In genomic region chr9:117995-118467, GRCh38 we compare ENCODE assay signal across 8 cellular contexts. TPM values are rescaled to one million over a fixed set of nuclear protein-coding genes. Genes with fewer than 3 reads are reported as not detected.
DNase-seq lines count a peak whose midpoint lies in the region; ATAC-seq and TF ChIP-seq lines count a peak whose summit lies in the region.
"Not testable (repeated sequence)": the region's sequence is repeated elsewhere in the genome, so short reads cannot be mapped to it uniquely, and the experiment has no call there.
"Had no signal": no experiment of that assay in that cellular context is flagged by ENCODE, and none has a peak within 500 bp of the region (broad histone marks: within the 10 kb centered on the region; RNA-seq: fewer than 3 reads in every experiment).

TSS of gene FOXD4 (minus strand) at chr9:118417. CDS start at chr9:118119, 298 bp downstream.

- H3K36me3 ChIP-seq in iPS DF 6.9 (ENCODE audit: control insufficient read depth, insufficient read depth, low read length), result not testable (repeated sequence)

- DNase-seq in GM20000 (ENCODE audit: low spot score), result peak; percentile 1
- not testable (repeated sequence) for DNase-seq in T-helper 2 cell treated with Interferon-gamma antibody and Interleukin-4, amounts not matched to agents 5 μg/mL and 100 μg/mL, for 36 hours (ENCODE audit: low spot score); activated T-cell treated with anti-CD3 and anti-CD28 coated beads, Interleukin-2, amount 50 U/mL, for 72 hours; central memory CD8-positive, alpha-beta T cell (ENCODE audit: low spot score in 2 of 2); iPS DF 6.9 (ENCODE audit: low read depth, low spot score); naive thymus-derived CD8-positive, alpha-beta T cell; progenitor cell of endocrine pancreas (ENCODE audit: low spot score, unreplicated experiment)

- peak within 1 kb of the TSS; percentile 45 for H3K4me3 Mint-ChIP-seq in T-helper 2 cell treated with Interferon-gamma antibody and Interleukin-4, amounts not matched to agents 5 μg/mL and 100 μg/mL, for 36 hours
- H3K4me3 Mint-ChIP-seq in activated T-cell treated with anti-CD3 and anti-CD28 coated beads, Interleukin-2, amount 50 U/mL, for 72 hours, result peak within 1 kb of the TSS; percentile 63 to 82
- peak within 1 kb of the TSS; percentile 54 for H3K4me3 Mint-ChIP-seq in central memory CD8-positive, alpha-beta T cell
- peak within 1 kb of the TSS; percentile 39 to 86 (median 72) for H3K4me3 Mint-ChIP-seq in naive thymus-derived CD8-positive, alpha-beta T cell
- peak within 1 kb of the TSS; percentile 57 for H3K4me3 Mint-ChIP-seq in progenitor cell of endocrine pancreas (ENCODE audit: low read depth)

- peaks cover 38% of the 10 kb centered on the region for H3K27me3 Mint-ChIP-seq in T-helper 2 cell treated with Interferon-gamma antibody and Interleukin-4, amounts not matched to agents 5 μg/mL and 100 μg/mL, for 36 hours (ENCODE audit: low read depth)
- H3K27me3 Mint-ChIP-seq in activated T-cell treated with anti-CD3 and anti-CD28 coated beads, Interleukin-2, amount 50 U/mL, for 72 hours (ENCODE audit: low read depth), result peaks cover 31% of the 10 kb centered on the region
- peaks cover 23% of the 10 kb centered on the region for H3K27me3 Mint-ChIP-seq in central memory CD8-positive, alpha-beta T cell
- H3K27me3 Mint-ChIP-seq in naive thymus-derived CD8-positive, alpha-beta T cell, result peaks cover 18 to 44% (median 23%) of the 10 kb centered on the region in 5 donors
- H3K27me3 Mint-ChIP-seq in progenitor cell of endocrine pancreas, result peaks cover 49% of the 10 kb centered on the region

- H3K36me3 Mint-ChIP-seq in T-helper 2 cell treated with Interferon-gamma antibody and Interleukin-4, amounts not matched to agents 5 μg/mL and 100 μg/mL, for 36 hours (ENCODE audit: low read depth); activated T-cell treated with anti-CD3 and anti-CD28 coated beads, Interleukin-2, amount 50 U/mL, for 72 hours (ENCODE audit: insufficient read depth in 2 of 2); naive thymus-derived CD8-positive, alpha-beta T cell; progenitor cell of endocrine pancreas (ENCODE audit: insufficient read depth): not testable (repeated sequence)
- H3K36me3 Mint-ChIP-seq in central memory CD8-positive, alpha-beta T cell (ENCODE audit: insufficient read depth), result peaks cover 15% of the 10 kb centered on the region

- not testable (repeated sequence) for H3K9me3 ChIP-seq in iPS DF 6.9 (ENCODE audit: control insufficient read depth, insufficient read depth, low read length)

- not testable (repeated sequence) for H3K27ac Mint-ChIP-seq in T-helper 2 cell treated with Interferon-gamma antibody and Interleukin-4, amounts not matched to agents 5 μg/mL and 100 μg/mL, for 36 hours; activated T-cell treated with anti-CD3 and anti-CD28 coated beads, Interleukin-2, amount 50 U/mL, for 72 hours; central memory CD8-positive, alpha-beta T cell (ENCODE audit: low read depth); progenitor cell of endocrine pancreas
- H3K27ac Mint-ChIP-seq in naive thymus-derived CD8-positive, alpha-beta T cell, result peak within 1 kb of the TSS in 3 of 10 donors; percentile 14 to 24 (median 19)

- H3K4me1 Mint-ChIP-seq in T-helper 2 cell treated with Interferon-gamma antibody and Interleukin-4, amounts not matched to agents 5 μg/mL and 100 μg/mL, for 36 hours (ENCODE audit: low read depth), result peaks cover 13% of the 10 kb centered on the region
- peaks cover 20% of the 10 kb centered on the region for H3K4me1 Mint-ChIP-seq in activated T-cell treated with anti-CD3 and anti-CD28 coated beads, Interleukin-2, amount 50 U/mL, for 72 hours (ENCODE audit: low read depth)
- not testable (repeated sequence) for H3K4me1 Mint-ChIP-seq in central memory CD8-positive, alpha-beta T cell; progenitor cell of endocrine pancreas (ENCODE audit: low read depth)
- peaks cover 9 to 38% (median 25%) of the 10 kb centered on the region in 4 donors for H3K4me1 Mint-ChIP-seq in naive thymus-derived CD8-positive, alpha-beta T cell

- ATAC-seq in activated T-cell treated with anti-CD3 and anti-CD28 coated beads, Interleukin-2, amount 50 U/mL, for 72 hours (replicated peaks in 1 of 2); central memory CD8-positive, alpha-beta T cell (replicated peaks; ENCODE audit: extremely low read depth, poor library complexity, severe bottlenecking); naive thymus-derived CD8-positive, alpha-beta T cell: not testable (repeated sequence)

- WGBS in iPS DF 6.9 (ENCODE audit: insufficient coverage, insufficient read length), result no CpG with 5 or more reads among the region's 30 CpGs

- not testable (repeated sequence) for H3K4me1 ChIP-seq in iPS DF 6.9 (ENCODE audit: control insufficient read depth, insufficient read depth, low read length)

- H3K9me3 Mint-ChIP-seq in T-helper 2 cell treated with Interferon-gamma antibody and Interleukin-4, amounts not matched to agents 5 μg/mL and 100 μg/mL, for 36 hours; activated T-cell treated with anti-CD3 and anti-CD28 coated beads, Interleukin-2, amount 50 U/mL, for 72 hours; central memory CD8-positive, alpha-beta T cell; naive thymus-derived CD8-positive, alpha-beta T cell; progenitor cell of endocrine pancreas (ENCODE audit: low read depth): not testable (repeated sequence)

- H3K4me3 ChIP-seq in iPS DF 6.9 (ENCODE audit: low read length), result peak within 1 kb of the TSS; percentile 25; the same call in 1 of the 2 replicates

- not testable (repeated sequence) for H3K27ac ChIP-seq in iPS DF 6.9 (ENCODE audit: low read length)

- TF ChIP-seq CTCF in GM20000 (IDR thresholded peaks at IDR 0.05; ENCODE audit: extremely low read depth, missing control alignments); progenitor cell of endocrine pancreas (IDR thresholded peaks at IDR 0.05; ENCODE audit: unreplicated experiment): not testable (repeated sequence)

- POLR2A ChIA-PET in naive thymus-derived CD8-positive, alpha-beta T cell (lab: Charles Lee), result not testable (repeated sequence)

- H3K27me3 ChIP-seq in iPS DF 6.9 (ENCODE audit: control insufficient read depth, insufficient read depth, low read length), result peaks cover 32% of the 10 kb centered on the region

RNA-seq across cellular contexts. Expression of gene FOXD4, which starts in this region (rescaled TPM):
- total RNA-seq in activated T-cell treated with anti-CD3 and anti-CD28 coated beads, Interleukin-2, amount 50 U/mL, for 72 hours, result under 1 TPM in 1 of 2 donors, not detected in 1; 0.38 TPM
- under 1 TPM in 1 of 2 experiments, not detected in 1; 0.60 TPM for total RNA-seq in naive thymus-derived CD8-positive, alpha-beta T cell
- not detected for polyA plus RNA-seq in naive thymus-derived CD8-positive, alpha-beta T cell
- 0.50 and 0.58 TPM in 2 replicates for total RNA-seq in progenitor cell of endocrine pancreas
- total RNA-seq: activated naive CD4-positive, alpha-beta T cell treated with anti-CD3 and anti-CD28 coated beads, Interleukin-2, amount 50 U/mL, for 72 hours had no signal
